25 cellular contexts compared by ENCODE assay signal in genomic region chr5:120544043-120544442, GRCh38.
"Had no signal": no experiment of that assay in that cellular context is flagged by ENCODE, and none has a peak within 500 bp of the region (broad histone marks: within the 10 kb centered on the region; RNA-seq: fewer than 3 reads in every experiment).

No MANE protein-coding gene starts in this region.

- H3K79me2 ChIP-seq: parathyroid adenoma had no signal

- H3K27ac Mint-ChIP-seq: activated CD8-positive, alpha-beta T cell treated with anti-CD3 and anti-CD28 coated beads, Interleukin-2, amount 10 ng/mL, durations not matched to agents 7 days and 5 days; activated naive CD4-positive, alpha-beta T cell treated with anti-CD3 and anti-CD28 coated beads, Interleukin-2, amount 50 U/mL, for 24 hours; activated T-helper 1 cell treated with anti-CD3 and anti-CD28 coated beads, Interleukin-12 subunit alpha, Interleukin-12 subunit beta, Interleukin-2, Interleukin-4 antibody, amounts not matched to agents 30 ng/mL and 10 ng/mL and 1 ng/mL, durations not matched to agents 14 hours and 24 hours and 36 hours; nephron; stimulated activated memory B cell treated with anti-CD40 and anti-IgM and Interleukin-4, amounts not matched to agents 10 μg/mL and 1 μg/mL and 100 μg/mL, for 72 hours had no signal

- H3K4me1 ChIP-seq: parathyroid adenoma, stomach, suprapubic skin, tibial nerve, uterus had no signal

- H3K27ac ChIP-seq: neutrophil, parathyroid adenoma, stomach, suprapubic skin, tibial nerve, uterus had no signal

- H3K9me3 Mint-ChIP-seq: activated naive CD4-positive, alpha-beta T cell treated with anti-CD3 and anti-CD28 coated beads, Interleukin-2, amount 50 U/mL, for 24 hours; activated T-helper 1 cell treated with anti-CD3 and anti-CD28 coated beads, Interleukin-12 subunit alpha, Interleukin-12 subunit beta, Interleukin-2, Interleukin-4 antibody, amounts not matched to agents 30 ng/mL and 10 ng/mL and 1 ng/mL, durations not matched to agents 14 hours and 24 hours and 36 hours; brain; nephron; stimulated activated memory B cell treated with anti-CD40 and anti-IgM and Interleukin-4, amounts not matched to agents 10 μg/mL and 1 μg/mL and 100 μg/mL, for 72 hours had no signal

- H2AFZ ChIP-seq: parathyroid adenoma had no signal

- H3K4me3 Mint-ChIP-seq: activated CD8-positive, alpha-beta T cell treated with anti-CD3 and anti-CD28 coated beads, Interleukin-2, amount 10 ng/mL, durations not matched to agents 7 days and 5 days; activated naive CD4-positive, alpha-beta T cell treated with anti-CD3 and anti-CD28 coated beads, Interleukin-2, amount 50 U/mL, for 24 hours; activated T-helper 1 cell treated with anti-CD3 and anti-CD28 coated beads, Interleukin-12 subunit alpha, Interleukin-12 subunit beta, Interleukin-2, Interleukin-4 antibody, amounts not matched to agents 30 ng/mL and 10 ng/mL and 1 ng/mL, durations not matched to agents 14 hours and 24 hours and 36 hours; brain; nephron; stimulated activated memory B cell treated with anti-CD40 and anti-IgM and Interleukin-4, amounts not matched to agents 10 μg/mL and 1 μg/mL and 100 μg/mL, for 72 hours had no signal

- H3K4me2 ChIP-seq: smooth muscle cell had no signal

- H3K4me3 ChIP-seq: smooth muscle cell, stomach, suprapubic skin, tibial nerve, uterus had no signal

- H3K9ac ChIP-seq: parathyroid adenoma had no signal

- H3K27me3 Mint-ChIP-seq: activated naive CD4-positive, alpha-beta T cell treated with anti-CD3 and anti-CD28 coated beads, Interleukin-2, amount 50 U/mL, for 24 hours; brain; stimulated activated memory B cell treated with anti-CD40 and anti-IgM and Interleukin-4, amounts not matched to agents 10 μg/mL and 1 μg/mL and 100 μg/mL, for 72 hours had no signal

- H3K36me3 ChIP-seq: neutrophil, stomach, suprapubic skin, tibial nerve, uterus had no signal

- DNase-seq: activated CD4-positive, alpha-beta T cell treated with anti-CD3 and anti-CD28 coated beads for 1 hour; activated CD4-positive, alpha-beta T cell treated with anti-CD3 and anti-CD28 coated beads, Interleukin-2, amount 50 U/mL, for 1 hour; activated CD8-positive, alpha-beta T cell treated with anti-CD3 and anti-CD28 coated beads, Interleukin-2, amount 10 ng/mL, durations not matched to agents 7 days and 5 days; activated gamma-delta T cell; anterior cingulate cortex; effector memory CD4-positive, alpha-beta T cell; hippocampal formation; left cardiac atrium; midbrain; stimulated activated CD4-positive, alpha-beta T cell treated with anti-CD3 and anti-CD28 coated beads, Interleukin-15, amount 100 ng/mL, for 24 hours; stomach; T-helper 1 cell; T-helper 9 cell; uterus had no signal

- ATAC-seq: activated CD8-positive, alpha-beta T cell treated with anti-CD3 and anti-CD28 coated beads, Interleukin-2, amount 10 ng/mL, durations not matched to agents 7 days and 5 days; left cardiac atrium; sciatic nerve; stimulated activated memory B cell treated with anti-CD40 and anti-IgM and Interleukin-4, amounts not matched to agents 10 μg/mL and 1 μg/mL and 100 μg/mL, for 72 hours had no signal

- H3K4me1 Mint-ChIP-seq: activated naive CD4-positive, alpha-beta T cell treated with anti-CD3 and anti-CD28 coated beads, Interleukin-2, amount 50 U/mL, for 24 hours; brain; stimulated activated memory B cell treated with anti-CD40 and anti-IgM and Interleukin-4, amounts not matched to agents 10 μg/mL and 1 μg/mL and 100 μg/mL, for 72 hours had no signal

- H3K36me3 Mint-ChIP-seq: activated naive CD4-positive, alpha-beta T cell treated with anti-CD3 and anti-CD28 coated beads, Interleukin-2, amount 50 U/mL, for 24 hours; brain; stimulated activated memory B cell treated with anti-CD40 and anti-IgM and Interleukin-4, amounts not matched to agents 10 μg/mL and 1 μg/mL and 100 μg/mL, for 72 hours had no signal

- H3K9me3 ChIP-seq: neutrophil, stomach, suprapubic skin, tibial nerve, uterus had no signal

- H3K27me3 ChIP-seq: neutrophil, stomach, suprapubic skin, tibial nerve, uterus had no signal
